ENCODE assay signal across 25 cellular contexts in genomic region chr3:102643546-102643945, GRCh38.
"Had no signal": no experiment of that assay in that cellular context is flagged by ENCODE, and none has a peak within 500 bp of the region (broad histone marks: within the 10 kb centered on the region; RNA-seq: fewer than 3 reads in every experiment).

No MANE protein-coding gene starts in this region.

- H3K4me3 Mint-ChIP-seq: dendritic cell treated with granulocyte-macrophage colony-stimulating factor and Interleukin-4, amounts not matched to agents 40 ng/mL and 50 ng/mL, for 4 days; effector memory CD8-positive, alpha-beta T cell; endodermal cell had no signal

- H3K4me1 Mint-ChIP-seq: endodermal cell had no signal

- H3K36me3 ChIP-seq: colonic mucosa, esophagus muscularis mucosa, esophagus squamous epithelium, gastrocnemius medialis, gastroesophageal sphincter, heart left ventricle, heart right ventricle had no signal

- H3K27ac Mint-ChIP-seq: dendritic cell treated with granulocyte-macrophage colony-stimulating factor and Interleukin-4, amounts not matched to agents 40 ng/mL and 50 ng/mL, for 4 days; effector memory CD8-positive, alpha-beta T cell; endodermal cell had no signal

- H3K27me3 ChIP-seq: colonic mucosa, esophagus muscularis mucosa, esophagus squamous epithelium, gastrocnemius medialis, gastroesophageal sphincter, heart left ventricle, heart right ventricle had no signal

- H3K27me3 Mint-ChIP-seq: dendritic cell treated with granulocyte-macrophage colony-stimulating factor and Interleukin-4, amounts not matched to agents 40 ng/mL and 50 ng/mL, for 4 days; effector memory CD8-positive, alpha-beta T cell had no signal

- H3K27ac ChIP-seq: colonic mucosa, coronary artery, dorsolateral prefrontal cortex, epithelial cell of prostate, esophagus muscularis mucosa, esophagus squamous epithelium, foreskin keratinocyte, gastrocnemius medialis, gastroesophageal sphincter, heart left ventricle, heart right ventricle had no signal

- ATAC-seq: effector memory CD8-positive, alpha-beta T cell; esophagus mucosa; foreskin keratinocyte; gastrocnemius medialis; gastroesophageal sphincter; heart left ventricle; heart right ventricle had no signal

- DNase-seq: colonic mucosa; cortex of kidney; dermis blood vessel endothelial cell; dorsolateral prefrontal cortex; effector CD4-positive, alpha-beta T cell; effector CD8-positive, alpha-beta T cell; effector memory CD4-positive, alpha-beta T cell; effector memory CD8-positive, alpha-beta T cell; endodermal cell; erythroblast; esophagus squamous epithelium; foreskin fibroblast; foreskin keratinocyte; foreskin melanocyte; gastrocnemius medialis; glutamatergic neuron; head of caudate nucleus; heart left ventricle; heart right ventricle had no signal

- H3K9me3 ChIP-seq: colonic mucosa, esophagus muscularis mucosa, esophagus squamous epithelium, gastrocnemius medialis, gastroesophageal sphincter, heart right ventricle had no signal

- H3K4me3 ChIP-seq: colonic mucosa, coronary artery, dorsolateral prefrontal cortex, esophagus muscularis mucosa, esophagus squamous epithelium, gastrocnemius medialis, gastroesophageal sphincter, heart left ventricle, heart right ventricle had no signal

- H3K4me1 ChIP-seq: colonic mucosa, esophagus muscularis mucosa, esophagus squamous epithelium, foreskin keratinocyte, gastrocnemius medialis, gastroesophageal sphincter, heart left ventricle, heart right ventricle had no signal

- H3K9me3 Mint-ChIP-seq: dendritic cell treated with granulocyte-macrophage colony-stimulating factor and Interleukin-4, amounts not matched to agents 40 ng/mL and 50 ng/mL, for 4 days; endodermal cell had no signal
